ENCODE assay signal across 33 cellular contexts in genomic region chr13:98162935-98163334, GRCh38. TPM values are rescaled to one million over a fixed set of nuclear protein-coding genes. Genes with fewer than 3 reads are reported as not detected.
"Had no signal": no experiment of that assay in that cellular context is flagged by ENCODE, and none has a peak within 500 bp of the region (broad histone marks: within the 10 kb centered on the region; RNA-seq: fewer than 3 reads in every experiment).

No MANE protein-coding gene starts in this region.

- H3K4me1 ChIP-seq: colonic mucosa, esophagus squamous epithelium, gastrocnemius medialis, left lung, lower lobe of right lung had no signal

- H3K27ac ChIP-seq: colonic mucosa, epithelial cell of prostate, esophagus squamous epithelium, gastrocnemius medialis, heart right ventricle, left lung, lower lobe of right lung had no signal

- H3K27ac Mint-ChIP-seq: dendritic cell treated with granulocyte-macrophage colony-stimulating factor and Interleukin-4, amounts not matched to agents 40 ng/mL and 50 ng/mL, for 4 days; effector memory CD8-positive, alpha-beta T cell; endodermal cell had no signal

- H3K27me3 ChIP-seq: colonic mucosa, esophagus squamous epithelium, gastrocnemius medialis, heart right ventricle, left lung had no signal

- ATAC-seq: effector memory CD8-positive, alpha-beta T cell; esophagus mucosa; gastrocnemius medialis; heart right ventricle; left cardiac atrium; left lung; left ventricle myocardium superior; lower lobe of right lung had no signal

- H3K9me3 ChIP-seq: colonic mucosa, esophagus squamous epithelium, gastrocnemius medialis, heart right ventricle, left lung, lower lobe of right lung had no signal

- DNase-seq: colonic mucosa; cortex of kidney; effector CD8-positive, alpha-beta T cell; effector memory CD8-positive, alpha-beta T cell; endodermal cell; erythroblast; esophagus squamous epithelium; foreskin fibroblast; foreskin melanocyte; gastrocnemius medialis; glutamatergic neuron; head of caudate nucleus; heart right ventricle; hippocampal formation; left cardiac atrium; left lung; left ventricle myocardium superior; lower lobe of right lung; mesenchymal stem cell; midbrain had no signal

- H3K9me3 Mint-ChIP-seq: dendritic cell treated with granulocyte-macrophage colony-stimulating factor and Interleukin-4, amounts not matched to agents 40 ng/mL and 50 ng/mL, for 4 days; effector memory CD8-positive, alpha-beta T cell; endodermal cell had no signal

- FAIRE-seq: endometrium, islet of Langerhans, keratinocyte had no signal

- H3K4me3 Mint-ChIP-seq: dendritic cell treated with granulocyte-macrophage colony-stimulating factor and Interleukin-4, amounts not matched to agents 40 ng/mL and 50 ng/mL, for 4 days; effector memory CD8-positive, alpha-beta T cell; endodermal cell had no signal

- H3K4me3 ChIP-seq: colonic mucosa, esophagus squamous epithelium, gastrocnemius medialis, heart right ventricle, left lung, lower lobe of right lung had no signal

- H3K36me3 ChIP-seq: colonic mucosa, esophagus squamous epithelium, gastrocnemius medialis, left lung, lower lobe of right lung had no signal

RNA-seq across cellular contexts. Expression of gene RNF113B, which starts 14.1 kb away (rescaled TPM):
- total RNA-seq: colonic mucosa, dermis microvascular lymphatic vessel endothelial cell, endodermal cell, esophagus mucosa, esophagus squamous epithelium, gastrocnemius medialis, glomerular endothelial cell, heart right ventricle, kidney epithelial cell, left cardiac atrium, left lung, left ventricle myocardium superior, lower leg skin, lower lobe of right lung, lung microvascular endothelial cell, mononuclear cell, mucosa of gallbladder had no signal
- polyA plus RNA-seq: heart right ventricle, keratinocyte had no signal
